2 cellular contexts compared by ENCODE assay signal in the genomic region with DNA sequence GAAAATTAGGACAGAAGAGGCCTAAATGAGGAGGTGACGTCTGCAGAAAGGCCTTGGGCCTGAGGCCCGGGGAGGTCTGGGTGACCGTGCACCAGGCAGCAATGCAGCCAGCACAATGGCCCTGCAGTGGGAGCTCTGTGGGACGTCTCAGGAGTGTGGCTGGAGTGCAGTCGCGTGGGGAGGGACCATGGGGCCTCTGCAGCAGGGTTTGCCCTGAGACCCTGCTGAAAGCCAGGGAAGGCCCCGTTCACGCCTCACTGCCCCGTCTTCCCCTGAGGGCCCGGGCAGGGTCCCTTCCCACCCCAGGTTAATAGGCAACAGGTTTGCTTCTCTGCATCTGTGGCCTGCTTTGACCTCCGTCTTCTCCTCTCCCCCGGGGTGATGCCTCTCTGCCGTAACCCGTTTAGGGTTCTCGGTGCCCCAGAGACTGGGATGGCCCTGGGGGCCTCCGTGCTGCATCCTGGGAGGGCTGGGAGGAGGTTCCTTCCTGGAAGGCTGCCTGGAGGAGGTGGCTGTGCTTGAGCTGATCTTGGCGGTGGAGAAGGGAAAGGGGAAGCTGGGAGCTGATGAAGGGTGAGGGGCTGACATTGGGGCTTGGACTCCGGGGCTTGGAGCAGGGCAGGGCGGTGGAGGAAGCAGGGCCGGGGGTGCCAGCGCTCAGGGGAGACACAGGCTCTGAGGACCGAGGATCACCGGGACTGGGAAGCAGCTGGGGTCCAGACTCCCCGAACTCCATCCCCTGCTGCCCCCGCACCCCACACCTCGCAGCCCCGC.
TF ChIP-seq lines count a peak whose summit lies in the region.

No MANE protein-coding gene starts in this region.

TF ChIP-seq in GM12891, 5 proteins besides CTCF, POLR2A, EP300 and RAD21:
- no peak for TF ChIP-seq TAF1 (IDR thresholded peaks at IDR 0.05; ENCODE audit: low read depth, low read length)
- peak; percentile 2 for TF ChIP-seq PAX5 (IDR thresholded peaks at IDR 0.05; ENCODE audit: insufficient read depth, low read length, severe bottlenecking)

TF ChIP-seq in K562, 482 proteins besides CTCF, POLR2A, EP300 and RAD21:
- no peak for TF ChIP-seq KLF10 (CRISPR knock-in tag; IDR thresholded peaks at IDR 0.05)
- peak; percentile 93 for TF ChIP-seq ZFP36 (IDR thresholded peaks at IDR 0.05; ENCODE audit: low read depth, low read length, partially characterized antibody)
- TF ChIP-seq PATZ1 (CRISPR knock-in tag; IDR thresholded peaks at IDR 0.05; ENCODE audit: borderline replicate concordance): no peak
- 0 out of 2 replicates have a peak, but pooled peaks have one; percentile 3 for TF ChIP-seq ZBTB7A (IDR thresholded peaks at IDR 0.05; ENCODE audit: borderline replicate concordance, control insufficient read depth, low read depth, low read length)
- TF ChIP-seq KDM1A (IDR thresholded peaks at IDR 0.05): peak; percentile 7 to 40; a peak in 1 of 4 replicates
- TF ChIP-seq BCOR (IDR thresholded peaks at IDR 0.05): peak; percentile 37; the same call in 1 of the 2 replicates
